ENCODE assay signal across 15 cellular contexts in the genomic region with DNA sequence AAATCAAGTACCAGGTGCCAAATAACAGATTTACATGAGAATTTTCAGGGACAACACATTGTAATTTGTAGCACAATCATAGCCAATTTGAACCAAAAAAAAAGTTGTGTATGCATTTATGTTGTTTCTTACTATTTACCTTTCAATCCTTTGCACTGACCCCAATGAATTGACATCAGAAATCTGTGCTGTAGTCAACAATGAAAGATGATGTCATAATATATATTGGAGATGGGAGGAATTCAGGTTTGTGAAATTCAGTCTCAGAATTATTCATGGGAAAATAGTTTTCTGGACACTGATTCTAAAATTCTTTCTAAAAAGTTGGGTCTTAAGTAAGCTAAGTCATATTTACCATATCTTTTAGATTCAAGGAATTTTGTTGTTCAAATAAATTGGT. TPM values are rescaled to one million over a fixed set of nuclear protein-coding genes. Genes with fewer than 3 reads are reported as not detected.
A peak's percentile ranks its signal among the peaks of the same experiment; 100 is the strongest.
DNase-seq lines count a peak whose midpoint lies in the region; ATAC-seq, FAIRE-seq and TF ChIP-seq lines count a peak whose summit lies in the region.
"Not testable (repeated sequence)": the region's sequence is repeated elsewhere in the genome, so short reads cannot be mapped to it uniquely, and the experiment has no call there.
"Had no signal": no experiment of that assay in that cellular context is flagged by ENCODE, and none has a peak within 500 bp of the region (broad histone marks: within the 10 kb centered on the region; RNA-seq: fewer than 3 reads in every experiment).

No MANE protein-coding gene starts in this region.

- H3K4me3 ChIP-seq in KMS-11 (IDR thresholded peaks at IDR 0.05; ENCODE audit: insufficient read depth, low read depth, low read length); HepG2 (replicated peaks in 1 of 3; ENCODE audit: insufficient read depth in 1 of 3, low read depth in 2 of 3, low read length in 3 of 3): not testable (repeated sequence)

- peak; percentile 6 for FAIRE-seq in A204.1 (lab: Jason Lieb, UNC)
- FAIRE-seq in colon (lab: Jason Lieb, UNC): peak; percentile 61
- peak; percentile 21 for FAIRE-seq in frontal cortex (lab: Jason Lieb, UNC)
- FAIRE-seq in HepG2 (lab: Jason Lieb, UNC): not testable (repeated sequence)

- H3K36me3 ChIP-seq in KMS-11 (ENCODE audit: insufficient read depth); HepG2 (replicated peaks in 1 of 2; ENCODE audit: control insufficient read depth in 1 of 2, insufficient read depth in 2 of 2, low read length in 2 of 2): not testable (repeated sequence)

- POLR2A ChIA-PET in HepG2 (lab: Yijun Ruan, JAX): not testable (repeated sequence)

- not testable (repeated sequence) for DNase-seq in frontal cortex (ENCODE audit: low spot score in 2 of 2); HepG2 (ENCODE audit: low spot score)

- not testable (repeated sequence) for H3K9ac ChIP-seq in KMS-11; HepG2 (ENCODE audit: insufficient read depth, low read depth, low read length)

- CTCF ChIA-PET in HepG2 (lab: Yijun Ruan, JAX; ENCODE audit: low intra/inter-chr PET ratio, low total read pairs): not testable (repeated sequence)

- not testable (repeated sequence) for TF ChIP-seq EP300 in HepG2 (IDR thresholded peaks at IDR 0.05; ENCODE audit: low read depth in 2 of 2, low read length in 2 of 2); HepG2 (CRISPR knock-in tag; IDR thresholded peaks at IDR 0.05; ENCODE audit: borderline replicate concordance)

- H3K9me3 ChIP-seq in HepG2 (ENCODE audit: low read length): not testable (repeated sequence)

- ATAC-seq in HepG2: not testable (repeated sequence)

- intact Hi-C loops in HepG2 (cut with micrococcal nuclease; ENCODE audit: unreplicated experiment): not testable (repeated sequence)

- not testable (repeated sequence) for H4K20me1 ChIP-seq in KMS-11 (ENCODE audit: insufficient read depth); HepG2 (ENCODE audit: insufficient read depth, low read length)

- not testable (repeated sequence) for H3K79me2 ChIP-seq in KMS-11 (ENCODE audit: insufficient read depth, low read depth); HepG2 (ENCODE audit: insufficient read depth, low read length)

- not testable (repeated sequence) for BruUV-seq in HepG2 (replicated peaks; lab: Mats Ljungman, UMichigan)

- H2AFZ ChIP-seq in KMS-11 (ENCODE audit: low read depth); HepG2 (ENCODE audit: low read length): not testable (repeated sequence)

- H3K27ac ChIP-seq in KMS-11: peak overlapping the region; percentile 87; the same call in 1 of the 2 replicates
- not testable (repeated sequence) for H3K27ac ChIP-seq in HepG2 (ENCODE audit: extremely low read length, insufficient read depth, low read length)

- not testable (repeated sequence) for TF ChIP-seq RAD21 in HepG2 (CRISPR knock-in tag; IDR thresholded peaks at IDR 0.05)

- peak overlapping the region; percentile 95; the same call in 1 of the 2 replicates for H3K4me2 ChIP-seq in KMS-11
- H3K4me2 ChIP-seq in HepG2 (ENCODE audit: low read depth, low read length): not testable (repeated sequence)

- TF ChIP-seq CTCF in KMS-11 (conservative IDR thresholded peaks at IDR 0.05; ENCODE audit: low read depth, low read length); HepG2 (CRISPR knock-in tag; IDR thresholded peaks at IDR 0.05): not testable (repeated sequence)

- not testable (repeated sequence) for TF ChIP-seq POLR2A in HepG2 (IDR thresholded peaks at IDR 0.05; ENCODE audit: insufficient read depth in 1 of 2, low read depth in 2 of 2, low read length in 2 of 2)

- H3K4me1 ChIP-seq in KMS-11 (ENCODE audit: low read depth, poor library complexity, severe bottlenecking): peaks cover 62% of the 10 kb centered on the region
- not testable (repeated sequence) for H3K4me1 ChIP-seq in HepG2 (ENCODE audit: insufficient read depth, low read length)

- in situ Hi-C loops in HepG2 (cut with HindIII; ENCODE audit: extremely low pct_ligation_motif_present, low pct_unique_long_range_greater_than_20kb): not testable (repeated sequence)

- not testable (repeated sequence) for H3K27me3 ChIP-seq in KMS-11 (ENCODE audit: insufficient read depth, low read depth); HepG2 (ENCODE audit: control insufficient read depth in 1 of 2, insufficient read depth in 2 of 2, low read length in 2 of 2)

TF ChIP-seq in HepG2, 621 proteins besides CTCF, POLR2A, EP300 and RAD21:
- TF ChIP-seq ATF7 (IDR thresholded peaks at IDR 0.05): peak; percentile 87
- not testable (repeated sequence) for TF ChIP-seq ATF7 (CRISPR knock-in tag; IDR thresholded peaks at IDR 0.05)

RNA-seq across cellular contexts. Expression of a gene that starts 31.0 kb away (rescaled TPM):
- total RNA-seq in frontal cortex: not detected
- not detected in 2 replicates for total RNA-seq in HepG2 (2016; rRNA removed; fragmentation: Illumina TruSeq; extraction: Trizol)
- not detected in 2 replicates for total RNA-seq in HepG2 (2016; cell fraction: cytosol; rRNA removed; fragmentation: Illumina TruSeq; extraction: Trizol; ENCODE audit: low read depth)
- total RNA-seq in HepG2 (2016; cell fraction: insoluble cytoplasmic fraction; rRNA removed; fragmentation: Illumina TruSeq; extraction: Trizol): not detected in 2 replicates
- total RNA-seq in HepG2 (2016; cell fraction: membrane; rRNA removed; fragmentation: Illumina TruSeq; extraction: Trizol): not detected in 2 replicates
- not detected in 2 replicates for total RNA-seq in HepG2 (2016; cell fraction: nucleus; rRNA removed; fragmentation: Illumina TruSeq; extraction: Trizol)
- polyA plus RNA-seq in HepG2 (2011; rRNA removed): not detected in 2 replicates
- polyA plus RNA-seq in HepG2 (2011; cell fraction: cytosol; rRNA removed): not detected in 2 replicates
- not detected in 2 replicates for polyA plus RNA-seq in HepG2 (2011; cell fraction: nucleus; rRNA removed)
- polyA plus RNA-seq in HepG2 (2012): not detected in 2 replicates
- polyA plus RNA-seq in HepG2 (2016; cell fraction: cytosol; fragmentation: Illumina TruSeq; extraction: Trizol; ENCODE audit: low read depth): not detected in 2 replicates
- not detected in 2 replicates for polyA plus RNA-seq in HepG2 (2016; cell fraction: insoluble cytoplasmic fraction; fragmentation: Illumina TruSeq; extraction: Trizol; ENCODE audit: low read depth)
- not detected in 2 replicates for polyA plus RNA-seq in HepG2 (2016; cell fraction: membrane; fragmentation: Illumina TruSeq; extraction: Trizol; ENCODE audit: low read depth)
- polyA plus RNA-seq in HepG2 (2016; cell fraction: nucleus; fragmentation: Illumina TruSeq; extraction: Trizol; ENCODE audit: insufficient read depth, low read depth): not detected in 2 replicates
- not detected in 2 replicates for polyA minus RNA-seq in HepG2 (2011; rRNA and poly(A)+ RNA removed; ENCODE audit: low replicate concordance)
- polyA minus RNA-seq in HepG2 (2011; cell fraction: cytosol; rRNA and poly(A)+ RNA removed): not detected in 2 replicates
- not detected in 2 replicates for polyA minus RNA-seq in HepG2 (2011; cell fraction: nucleus; rRNA and poly(A)+ RNA removed)
- total RNA-seq: A172; A673; CD4-positive, alpha-beta memory T cell; CD4-positive, CD25-positive, alpha-beta regulatory T cell; CD8-positive, alpha-beta memory T cell; Daoy; G401; GM12878 had no signal
- polyA plus RNA-seq: AG04450; CD14-positive monocyte; CD4-positive, alpha-beta memory T cell; CD4-positive, CD25-positive, alpha-beta regulatory T cell; CD8-positive, alpha-beta memory T cell; GM12878 had no signal
